Comparison of ENCODE assay signal across 9 cellular contexts in genomic region chr1:47508900-47509488, GRCh38.
DNase-seq lines count a peak whose midpoint lies in the region; ATAC-seq lines count a peak whose summit lies in the region.
"Had no signal": no experiment of that assay in that cellular context is flagged by ENCODE, and none has a peak within 500 bp of the region (broad histone marks: within the 10 kb centered on the region; RNA-seq: fewer than 3 reads in every experiment).

No MANE protein-coding gene starts in this region.

- H3K4me1 Mint-ChIP-seq in activated CD4-positive, alpha-beta T cell treated with anti-CD3 and anti-CD28 coated beads, Interleukin-2, amount 10 ng/mL, durations not matched to agents 24 days and 14 days, result peaks cover 2% of the 10 kb centered on the region
- no peaks in the 10 kb centered on the region for H3K4me1 Mint-ChIP-seq in activated T-helper 17 cell treated with anti-CD3 and anti-CD28 coated beads, Interleukin-2, amount 50 U/mL, for 72 hours
- peaks cover 10% of the 10 kb centered on the region for H3K4me1 Mint-ChIP-seq in stimulated activated naive CD8-positive, alpha-beta T cell treated with anti-CD3 and anti-CD28 coated beads, Interleukin-15, amount 100 ng/mL, for 72 hours
- no peaks in the 10 kb centered on the region for H3K4me1 Mint-ChIP-seq in T-helper 2 cell treated with Interferon-gamma antibody and Interleukin-4, amounts not matched to agents 5 μg/mL and 100 μg/mL, for 36 hours (ENCODE audit: low read depth)

- H3K27me3 Mint-ChIP-seq in activated CD4-positive, alpha-beta T cell treated with anti-CD3 and anti-CD28 coated beads, Interleukin-2, amount 10 ng/mL, durations not matched to agents 24 days and 14 days, result peaks cover 66% of the 10 kb centered on the region
- H3K27me3 Mint-ChIP-seq in activated T-helper 17 cell treated with anti-CD3 and anti-CD28 coated beads, Interleukin-2, amount 50 U/mL, for 72 hours, result peaks cover 53% of the 10 kb centered on the region
- H3K27me3 Mint-ChIP-seq in stimulated activated naive CD8-positive, alpha-beta T cell treated with anti-CD3 and anti-CD28 coated beads, Interleukin-15, amount 100 ng/mL, for 72 hours, result peaks cover 81% of the 10 kb centered on the region
- peaks cover 53% of the 10 kb centered on the region for H3K27me3 Mint-ChIP-seq in T-helper 2 cell treated with Interferon-gamma antibody and Interleukin-4, amounts not matched to agents 5 μg/mL and 100 μg/mL, for 36 hours (ENCODE audit: low read depth)

- H3K27ac Mint-ChIP-seq in activated CD4-positive, alpha-beta T cell treated with anti-CD3 and anti-CD28 coated beads, Interleukin-2, amount 10 ng/mL, durations not matched to agents 24 days and 14 days, result no peak overlapping the region
- no peak overlapping the region for H3K27ac Mint-ChIP-seq in activated T-helper 17 cell treated with anti-CD3 and anti-CD28 coated beads, Interleukin-2, amount 50 U/mL, for 72 hours
- no peak overlapping the region for H3K27ac Mint-ChIP-seq in stimulated activated naive CD8-positive, alpha-beta T cell treated with anti-CD3 and anti-CD28 coated beads, Interleukin-15, amount 100 ng/mL, for 72 hours
- H3K27ac Mint-ChIP-seq in T-helper 2 cell treated with Interferon-gamma antibody and Interleukin-4, amounts not matched to agents 5 μg/mL and 100 μg/mL, for 36 hours, result no peak overlapping the region
- H3K27ac Mint-ChIP-seq: T-helper 1 cell treated with Interleukin-12 subunit alpha and Interleukin-12 subunit beta and Interleukin-4 antibody, amounts not matched to agents 30 μg/mL and 1 μg/mL, for 36 hours had no signal

- H3K9me3 Mint-ChIP-seq in activated CD4-positive, alpha-beta T cell treated with anti-CD3 and anti-CD28 coated beads, Interleukin-2, amount 10 ng/mL, durations not matched to agents 24 days and 14 days, result no peaks in the 10 kb centered on the region
- no peaks in the 10 kb centered on the region for H3K9me3 Mint-ChIP-seq in activated T-helper 17 cell treated with anti-CD3 and anti-CD28 coated beads, Interleukin-2, amount 50 U/mL, for 72 hours
- peaks cover 8 to 16% of the 10 kb centered on the region in 2 donors for H3K9me3 Mint-ChIP-seq in stimulated activated naive CD8-positive, alpha-beta T cell treated with anti-CD3 and anti-CD28 coated beads, Interleukin-15, amount 100 ng/mL, for 72 hours
- no peaks in the 10 kb centered on the region for H3K9me3 Mint-ChIP-seq in T-helper 2 cell treated with Interferon-gamma antibody and Interleukin-4, amounts not matched to agents 5 μg/mL and 100 μg/mL, for 36 hours

- intact Hi-C loops in activated CD4-positive, alpha-beta T cell treated with anti-CD3 and anti-CD28 coated beads, Interleukin-2, amount 10 ng/mL, durations not matched to agents 24 days and 14 days (cut with micrococcal nuclease), result loop anchor here (5.0 kb wide), 1 partner anchor 72 kb away; the partner anchor contains the start of gene FOXD2
- intact Hi-C loops in left colon (cut with DNase I, micrococcal nuclease), result no loop called here

- no peaks in the 10 kb centered on the region for H3K36me3 Mint-ChIP-seq in activated CD4-positive, alpha-beta T cell treated with anti-CD3 and anti-CD28 coated beads, Interleukin-2, amount 10 ng/mL, durations not matched to agents 24 days and 14 days (ENCODE audit: low read depth)
- H3K36me3 Mint-ChIP-seq in activated T-helper 17 cell treated with anti-CD3 and anti-CD28 coated beads, Interleukin-2, amount 50 U/mL, for 72 hours (ENCODE audit: low read depth), result no peaks in the 10 kb centered on the region
- H3K36me3 Mint-ChIP-seq in T-helper 2 cell treated with Interferon-gamma antibody and Interleukin-4, amounts not matched to agents 5 μg/mL and 100 μg/mL, for 36 hours (ENCODE audit: low read depth), result no peaks in the 10 kb centered on the region

- no peak for ATAC-seq in activated T-helper 17 cell treated with anti-CD3 and anti-CD28 coated beads, Interleukin-2, amount 50 U/mL, for 72 hours (replicated peaks)
- ATAC-seq in left colon (peak; percentile 88), HG03025 (IDR thresholded peaks at IDR 0.05; ENCODE audit: low FRiP score, unreplicated experiment) (no peak), HG02973 (IDR thresholded peaks at IDR 0.05; ENCODE audit: unreplicated experiment) (no peak)
- no peak for ATAC-seq in stimulated activated naive CD8-positive, alpha-beta T cell treated with anti-CD3 and anti-CD28 coated beads, Interleukin-15, amount 100 ng/mL, for 72 hours

- DNase-seq in activated CD4-positive, alpha-beta T cell treated with anti-CD3 and anti-CD28 coated beads, Interleukin-2, amount 10 ng/mL, durations not matched to agents 24 days and 14 days, result no peak
- DNase-seq in activated CD4-positive, alpha-beta T cell treated with anti-CD3 and anti-CD28 coated beads, Interleukin-2, amount 50 U/mL, for 4 hours, result no peak
- DNase-seq in left colon, result peak; percentile 62 to 74
- no peak for DNase-seq in stimulated activated naive CD8-positive, alpha-beta T cell treated with anti-CD3 and anti-CD28 coated beads, Interleukin-15, amount 100 ng/mL, for 72 hours
- DNase-seq in T-helper 2 cell treated with Interferon-gamma antibody and Interleukin-4, amounts not matched to agents 5 μg/mL and 100 μg/mL, for 36 hours (ENCODE audit: low spot score), result no peak

- peak overlapping the region; percentile 59 for H3K4me3 Mint-ChIP-seq in activated CD4-positive, alpha-beta T cell treated with anti-CD3 and anti-CD28 coated beads, Interleukin-2, amount 10 ng/mL, durations not matched to agents 24 days and 14 days
- peak overlapping the region; percentile 50 for H3K4me3 Mint-ChIP-seq in activated T-helper 17 cell treated with anti-CD3 and anti-CD28 coated beads, Interleukin-2, amount 50 U/mL, for 72 hours
- H3K4me3 Mint-ChIP-seq in stimulated activated naive CD8-positive, alpha-beta T cell treated with anti-CD3 and anti-CD28 coated beads, Interleukin-15, amount 100 ng/mL, for 72 hours, result peak overlapping the region; percentile 74 to 75
- H3K4me3 Mint-ChIP-seq in T-helper 2 cell treated with Interferon-gamma antibody and Interleukin-4, amounts not matched to agents 5 μg/mL and 100 μg/mL, for 36 hours, result no peak overlapping the region
- H3K4me3 Mint-ChIP-seq: T-helper 1 cell treated with Interleukin-12 subunit alpha and Interleukin-12 subunit beta and Interleukin-4 antibody, amounts not matched to agents 30 μg/mL and 1 μg/mL, for 36 hours had no signal

Comparison
In these comparisons a context has a peak if more than half of its experiments do, and no peak if none do; other contexts are left out.
1. DNase-seq: peak in left colon (2 of 2); none in activated CD4-positive, alpha-beta T cell treated with anti-CD3 and anti-CD28 coated beads, Interleukin-2, amount 10 ng/mL, durations not matched to agents 24 days and 14 days (single experiment), activated CD4-positive, alpha-beta T cell treated with anti-CD3 and anti-CD28 coated beads, Interleukin-2, amount 50 U/mL, for 4 hours (0 of 2), stimulated activated naive CD8-positive, alpha-beta T cell treated with anti-CD3 and anti-CD28 coated beads, Interleukin-15, amount 100 ng/mL, for 72 hours (0 of 2) and T-helper 2 cell treated with Interferon-gamma antibody and Interleukin-4, amounts not matched to agents 5 μg/mL and 100 μg/mL, for 36 hours (single experiment).